In the genomic region with DNA sequence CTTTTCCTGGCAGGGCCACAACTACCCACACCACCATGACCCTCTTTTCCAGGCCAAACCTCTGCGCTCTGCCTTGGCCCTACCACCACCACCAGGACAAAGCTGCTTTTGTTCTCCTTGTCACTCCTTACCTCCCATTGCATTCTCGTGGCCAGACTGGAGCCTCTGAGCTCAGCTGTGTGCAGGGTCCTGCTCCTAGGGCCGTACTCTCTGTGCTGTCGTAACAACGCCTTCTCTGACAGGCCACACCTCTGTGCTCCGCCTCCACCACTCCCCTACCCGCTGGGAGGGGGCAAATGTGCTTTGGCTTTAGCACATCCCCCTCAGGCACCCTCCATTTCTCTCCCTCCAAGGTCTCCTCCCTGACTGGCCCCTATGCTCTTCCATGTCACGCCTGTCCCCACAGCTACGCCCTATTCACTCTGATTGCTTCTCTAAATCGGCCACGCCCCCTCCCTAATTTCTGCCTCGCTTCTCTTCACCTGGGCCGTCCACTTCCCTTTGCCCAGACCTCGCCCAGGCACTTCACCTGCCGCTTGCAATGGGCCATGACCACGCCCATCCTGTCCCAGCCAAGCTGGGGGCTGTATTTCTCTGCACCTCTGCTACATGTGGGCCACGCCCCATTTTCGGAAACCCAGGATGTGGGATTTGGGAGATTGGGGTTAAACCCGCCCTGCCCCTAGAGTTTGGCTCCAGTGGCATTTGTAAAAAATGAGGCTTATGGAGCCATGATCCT, we compare ENCODE assay signal across 13 cellular contexts.
"Had no signal": no experiment of that assay in that cellular context is flagged by ENCODE, and none has a peak within 500 bp of the region (broad histone marks: within the 10 kb centered on the region; RNA-seq: fewer than 3 reads in every experiment).

No MANE protein-coding gene starts in this region.

- H3K4me3 ChIP-seq: heart left ventricle, lower lobe of right lung, prostate gland, spleen, thoracic aorta had no signal

- H3K9me3 ChIP-seq: heart left ventricle, lower lobe of right lung, prostate gland, spleen, thoracic aorta had no signal

- H3K27ac ChIP-seq: heart left ventricle, lower lobe of right lung, prostate gland, spleen, thoracic aorta, WERI-Rb-1 had no signal

- H3K27me3 ChIP-seq: heart left ventricle, spleen had no signal

- H3K36me3 ChIP-seq: heart left ventricle, lower lobe of right lung, prostate gland, spleen, thoracic aorta, WERI-Rb-1 had no signal

- DNase-seq: activated CD4-positive, alpha-beta T cell treated with anti-CD3 and anti-CD28 coated beads for 1 hour; activated CD4-positive, alpha-beta T cell treated with anti-CD3 and anti-CD28 coated beads, Interleukin-2, amount 50 U/mL, for 1 hour; activated CD8-positive, alpha-beta T cell treated with anti-CD3 and anti-CD28 coated beads, Interleukin-2, amount 10 ng/mL, durations not matched to agents 7 days and 5 days; activated gamma-delta T cell; effector CD4-positive, alpha-beta T cell; heart left ventricle; lower lobe of right lung; naive thymus-derived CD8-positive, alpha-beta T cell; spleen; stimulated activated CD4-positive, alpha-beta T cell treated with anti-CD3 and anti-CD28 coated beads, Interleukin-4, amount 100 ng/mL, for 1 hour; WERI-Rb-1 had no signal

- H3K4me1 ChIP-seq: lower lobe of right lung, prostate gland, spleen had no signal
